In genomic region chr3:23712656-23713559, GRCh38 we compare ENCODE assay signal across 8 cellular contexts.
DNase-seq lines count a peak whose midpoint lies in the region; TF ChIP-seq lines count a peak whose summit lies in the region.

No MANE protein-coding gene starts in this region.

- H3K36me3 ChIP-seq in BE2C = no peaks in the 10 kb centered on the region
- no peaks in the 10 kb centered on the region for H3K36me3 ChIP-seq in muscle layer of duodenum (ENCODE audit: control insufficient read depth in 1 of 2, insufficient read depth in 2 of 2, low read length in 2 of 2)
- no peaks in the 10 kb centered on the region for H3K36me3 ChIP-seq in Karpas-422 (ENCODE audit: insufficient read depth, low read length)
- no peaks in the 10 kb centered on the region for H3K36me3 ChIP-seq in spleen

- H3K9me2 ChIP-seq in Karpas-422 (replicated peaks; ENCODE audit: insufficient read depth, low read length) = no peaks in the 10 kb centered on the region

- H3K4me1 ChIP-seq in BE2C (no peaks in the 10 kb centered on the region), muscle layer of duodenum (ENCODE audit: control insufficient read depth in 1 of 2, insufficient read depth in 2 of 2, low read length in 2 of 2) (no peaks in the 10 kb centered on the region), Karpas-422 (ENCODE audit: low read length) (peaks cover 10% of the 10 kb centered on the region), spleen (peaks cover 0 to 13% (median 0%) of the 10 kb centered on the region in 6 donors)

- TF ChIP-seq CTCF in BE2C (IDR thresholded peaks at IDR 0.05; ENCODE audit: low read depth, low read length) (0 out of 2 replicates have a peak, but pooled peaks have one; percentile 19), dorsolateral prefrontal cortex (IDR thresholded peaks at IDR 0.05 in 54 of 56, conservative IDR thresholded peaks at IDR 0.05 in 2 of 56; ENCODE audit: low read depth in 1 of 56, partially characterized antibody in 56 of 56) (peak in 30 of 56 donors; percentile 11 to 43 (median 26)), spleen (IDR thresholded peaks at IDR 0.05 in 8 of 11, conservative IDR thresholded peaks at IDR 0.05 in 3 of 11) (no peak)

- H3K79me2 ChIP-seq in Karpas-422 (ENCODE audit: low read length) = no peaks in the 10 kb centered on the region

- DNase-seq in BE2C = peak; percentile 39
- DNase-seq in NCI-H2171 (lab: John Stamatoyannopoulos, UW) = peak; percentile 22
- peak in 6 of 10 donors; percentile 11 to 86 (median 46) for DNase-seq in dorsolateral prefrontal cortex
- DNase-seq in Karpas-422 = no peak
- no peak for DNase-seq in NCI-H345 treated with DMSO at 0.1 percent for 48 hours (lab: John Stamatoyannopoulos, UW; ENCODE audit: unreplicated experiment)
- DNase-seq in spleen = no peak
- DNase-seq in activated CD4-positive, CD25-positive, alpha-beta regulatory T cell treated with anti-CD3 and anti-CD28 coated beads, Interleukin-2, amount 50 U/mL, for 72 hours = no peak

- no peaks in the 10 kb centered on the region for H4K20me1 ChIP-seq in Karpas-422 (ENCODE audit: insufficient read depth, low read depth, low read length)

- no peak overlapping the region for H3K9ac ChIP-seq in Karpas-422 (ENCODE audit: low read length)

- H2AFZ ChIP-seq in Karpas-422 (ENCODE audit: low read length) = no peak overlapping the region

- TF ChIP-seq POLR2A in spleen (IDR thresholded peaks at IDR 0.05) = no peak

- WGBS in spleen, 5 donors = 43 to 77% (median 63%) methylated on average over 9 of the region's 9 CpGs

- H3K9me3 ChIP-seq in BE2C (no peaks in the 10 kb centered on the region), muscle layer of duodenum (ENCODE audit: control insufficient read depth in 1 of 2, low read length in 2 of 2) (no peaks in the 10 kb centered on the region), Karpas-422 (ENCODE audit: low read length) (no peaks in the 10 kb centered on the region), spleen (peaks cover 0 to 4% (median 0%) of the 10 kb centered on the region in 8 donors)

- intact Hi-C loops in dorsolateral prefrontal cortex (cut with DNase I) (no loop called here), spleen (cut with DNase I; ENCODE audit: low total_unique reads) (no loop called here)

- peak overlapping the region; percentile 16; the same call in 1 of the 2 replicates for H3K4me3 ChIP-seq in BE2C (ENCODE audit: low read depth, low read length)
- peak overlapping the region in 20 of 59 donors; percentile 4 to 41 (median 20) for H3K4me3 ChIP-seq in dorsolateral prefrontal cortex
- H3K4me3 ChIP-seq in muscle layer of duodenum (ENCODE audit: low read depth in 1 of 2, low read length in 2 of 2) = no peak overlapping the region
- H3K4me3 ChIP-seq in Karpas-422 (ENCODE audit: low read length) = no peak overlapping the region
- H3K4me3 ChIP-seq in spleen = peak overlapping the region in 2 of 8 donors; percentile 14 to 29

- H3K27me3 ChIP-seq in BE2C (no peaks in the 10 kb centered on the region), dorsolateral prefrontal cortex (no peaks in the 10 kb centered on the region), muscle layer of duodenum (ENCODE audit: low read depth, low read length) (no peaks in the 10 kb centered on the region), Karpas-422 (ENCODE audit: low read length) (no peaks in the 10 kb centered on the region), spleen (replicated peaks in 1 of 7) (no peaks in the 10 kb centered on the region)

- H3K27ac ChIP-seq in dorsolateral prefrontal cortex (peak overlapping the region in 7 of 59 donors; percentile 3 to 72 (median 55)), muscle layer of duodenum (ENCODE audit: low read length) (peak overlapping the region; percentile 49), Karpas-422 (ENCODE audit: low read length) (no peak overlapping the region), spleen (peak overlapping the region in 1 of 8 donors; percentile 7)

- no peak overlapping the region for H3K4me2 ChIP-seq in Karpas-422 (ENCODE audit: low read depth, low read length, poor library complexity, severe bottlenecking)

Comparison
In these comparisons a context has a peak if more than half of its experiments do, and no peak if none do; other contexts are left out.
1. DNase-seq: peak in BE2C (single experiment), NCI-H2171 (single experiment) and dorsolateral prefrontal cortex (6 of 10); none in Karpas-422 (single experiment), NCI-H345 treated with DMSO at 0.1 percent for 48 hours (single experiment), spleen (single experiment) and activated CD4-positive, CD25-positive, alpha-beta regulatory T cell treated with anti-CD3 and anti-CD28 coated beads, Interleukin-2, amount 50 U/mL, for 72 hours (single experiment).
2. CTCF ChIP-seq: peak in BE2C (single experiment) and dorsolateral prefrontal cortex (30 of 56); none in spleen (0 of 11).